In genomic region chr13:37109080-37109678, GRCh38 we compare ENCODE assay signal across 7 cellular contexts. TPM values are rescaled to one million over a fixed set of nuclear protein-coding genes. Genes with fewer than 3 reads are reported as not detected.
DNase-seq lines count a peak whose midpoint lies in the region; ATAC-seq, FAIRE-seq and TF ChIP-seq lines count a peak whose summit lies in the region.

No MANE protein-coding gene starts in this region.

- no TSS peak for BruUV-seq in MCF 10A (replicated peaks; lab: Mats Ljungman, UMichigan)
- BruUV-seq in HepG2 (replicated peaks; lab: Mats Ljungman, UMichigan), result no TSS peak

- peak; percentile 34 for FAIRE-seq in HepG2 (lab: Jason Lieb, UNC)

- TF ChIP-seq POLR2A in HepG2 (IDR thresholded peaks at IDR 0.05; ENCODE audit: insufficient read depth in 1 of 2, low read depth in 2 of 2, low read length in 2 of 2), result no peak

- H3K36me3 ChIP-seq in HepG2 (replicated peaks in 1 of 2; ENCODE audit: control insufficient read depth in 1 of 2, insufficient read depth in 2 of 2, low read length in 2 of 2), result no peaks in the 10 kb centered on the region

- no peaks in the 10 kb centered on the region for H4K20me1 ChIP-seq in HepG2 (ENCODE audit: insufficient read depth, low read length)

- TF ChIP-seq EP300 in HepG2 (IDR thresholded peaks at IDR 0.05; ENCODE audit: low read depth in 2 of 2, low read length in 2 of 2) (no peak), HepG2 (CRISPR knock-in tag; IDR thresholded peaks at IDR 0.05; ENCODE audit: borderline replicate concordance) (no peak)

- POLR2A ChIA-PET in MCF 10A (lab: Yijun Ruan, JAX) (interaction anchor here (0.6 to 0.7 kb wide), 2 partner anchors 38 to 379 kb away, joined by 3 to 4 read pairs; no protein-coding TSS in a partner anchor), HepG2 (lab: Yijun Ruan, JAX) (no interaction called here)

- H3K27ac ChIP-seq in HepG2 (ENCODE audit: extremely low read length, insufficient read depth, low read length), result no peak overlapping the region

- in situ Hi-C loops in HepG2 (cut with HindIII; ENCODE audit: extremely low pct_ligation_motif_present, low pct_unique_long_range_greater_than_20kb), result loop anchor here (10.0 kb wide), 1 partner anchor 496 kb away; no protein-coding TSS in a partner anchor

- WGBS in HepG2 (ENCODE audit: low lambda C conversion rate), result 0% methylated on average over 1 of the region's 1 CpG

- no peak for TF ChIP-seq RAD21 in HepG2 (CRISPR knock-in tag; IDR thresholded peaks at IDR 0.05)

- intact Hi-C loops in MCF 10A (cut with micrococcal nuclease), result loop anchor here (1.0 to 2.0 kb wide), 2 partner anchors 34 to 493 kb away; no protein-coding TSS in a partner anchor
- intact Hi-C loops in HepG2 (cut with micrococcal nuclease; ENCODE audit: unreplicated experiment), result loop anchor here (1.0 kb wide), 2 partner anchors 493 to 499 kb away; no protein-coding TSS in a partner anchor

- H3K4me1 ChIP-seq in HepG2 (ENCODE audit: insufficient read depth, low read length), result no peaks in the 10 kb centered on the region

- H3K4me1 Mint-ChIP-seq in MCF 10A (ENCODE audit: insufficient read depth, unreplicated experiment), result peaks cover 19% of the 10 kb centered on the region

- H3K36me3 Mint-ChIP-seq in MCF 10A (ENCODE audit: insufficient read depth, unreplicated experiment), result no peaks in the 10 kb centered on the region

- no peaks in the 10 kb centered on the region for H3K27me3 Mint-ChIP-seq in MCF 10A (ENCODE audit: insufficient read depth, unreplicated experiment)

- no peak overlapping the region for H3K4me2 ChIP-seq in HepG2 (ENCODE audit: low read depth, low read length)

- no peak overlapping the region for H3K9ac ChIP-seq in HepG2 (ENCODE audit: insufficient read depth, low read depth, low read length)

- H3K9me3 Mint-ChIP-seq in MCF 10A (ENCODE audit: unreplicated experiment), result no peaks in the 10 kb centered on the region

- TF ChIP-seq CTCF in GM12865 (IDR thresholded peaks at IDR 0.05; ENCODE audit: insufficient read depth, low read depth, low read length, missing control alignments) (peak; percentile 35), MCF 10A (IDR thresholded peaks at IDR 0.05; ENCODE audit: unreplicated experiment) (peak; percentile 74), HepG2 (CRISPR knock-in tag; IDR thresholded peaks at IDR 0.05) (peak; percentile 54)

- H3K4me3 ChIP-seq in GM12865 (ENCODE audit: low read depth, low read length), result no peak overlapping the region
- H3K4me3 ChIP-seq in HepG2 (replicated peaks in 1 of 3; ENCODE audit: insufficient read depth in 1 of 3, low read depth in 2 of 3, low read length in 3 of 3), result no peak overlapping the region

- DNase-seq in GM12865 (ENCODE audit: low read depth) (peak; percentile 11), NCI-H1092 treated with DMSO at 0.1 percent for 48 hours (lab: John Stamatoyannopoulos, UW) (peak; percentile 28), MCF 10A (ENCODE audit: unreplicated experiment) (peak; percentile 55), HepG2 (ENCODE audit: low spot score) (peak; percentile 3)

- H3K9me3 ChIP-seq in HepG2 (ENCODE audit: low read length), result no peaks in the 10 kb centered on the region

- no peaks in the 10 kb centered on the region for H3K79me2 ChIP-seq in HepG2 (ENCODE audit: insufficient read depth, low read length)

- no peak overlapping the region for H3K4me3 Mint-ChIP-seq in MCF 10A (ENCODE audit: unreplicated experiment)

- ATAC-seq in HepG2 (no peak), HG03520 (IDR thresholded peaks at IDR 0.05; ENCODE audit: unreplicated experiment) (no peak), GM19324 (IDR thresholded peaks at IDR 0.05; ENCODE audit: low FRiP score, unreplicated experiment) (no peak), GM21360 (IDR thresholded peaks at IDR 0.05; ENCODE audit: unreplicated experiment) (no peak)

- no peak overlapping the region for H3K27ac Mint-ChIP-seq in MCF 10A (ENCODE audit: low read depth, unreplicated experiment)

- H2AFZ ChIP-seq in HepG2 (ENCODE audit: low read length), result no peak overlapping the region

- H3K27me3 ChIP-seq in HepG2 (ENCODE audit: control insufficient read depth in 1 of 2, insufficient read depth in 2 of 2, low read length in 2 of 2), result peaks cover 5 to 6% of the 10 kb centered on the region in 2 experiments; a peak in 3 of 5 replicates

- CTCF ChIA-PET in MCF 10A (lab: Yijun Ruan, JAX) (interaction anchor here (1.1 to 9.8 kb wide), 6 partner anchors 14 to 526 kb away, joined by 3 to 103 read pairs (median 4); partner anchors contain the start of gene POSTN), HepG2 (lab: Yijun Ruan, JAX; ENCODE audit: low intra/inter-chr PET ratio, low total read pairs) (interaction anchor here (0.9 kb wide), 1 partner anchor 494 kb away, joined by 3 read pairs; no protein-coding TSS in a partner anchor)

TF ChIP-seq in HepG2, 621 proteins besides CTCF, POLR2A, EP300 and RAD21:
- no peak for TF ChIP-seq NCOA1 (CRISPR knock-in tag; IDR thresholded peaks at IDR 0.05)
- peak; percentile 37; the same call in 1 of the 2 replicates for TF ChIP-seq SMC3 (IDR thresholded peaks at IDR 0.05; ENCODE audit: low read length)
- no peak for TF ChIP-seq ZNF652 (CRISPR knock-in tag; IDR thresholded peaks at IDR 0.05; ENCODE audit: borderline replicate concordance, low read depth)
- peak; percentile 62 for TF ChIP-seq STAG1 (CRISPR knock-in tag; IDR thresholded peaks at IDR 0.05)
TF ChIP-seq in HepG2: peak in this region for 2.

RNA-seq across cellular contexts. Expression of gene CSNK1A1L, which starts 3.7 kb away (rescaled TPM):
- total RNA-seq in MCF 10A (2022) (not detected in 2 replicates), HepG2 (2016; rRNA removed; fragmentation: Illumina TruSeq; extraction: Trizol) (not detected in 2 replicates)
- not detected in 2 replicates for total RNA-seq in HepG2 (2016; cell fraction: cytosol; rRNA removed; fragmentation: Illumina TruSeq; extraction: Trizol; ENCODE audit: low read depth)
- not detected in 2 replicates for total RNA-seq in HepG2 (2016; cell fraction: insoluble cytoplasmic fraction; rRNA removed; fragmentation: Illumina TruSeq; extraction: Trizol)
- total RNA-seq in HepG2 (2016; cell fraction: membrane; rRNA removed; fragmentation: Illumina TruSeq; extraction: Trizol), result not detected in 2 replicates
- total RNA-seq in HepG2 (2016; cell fraction: nucleus; rRNA removed; fragmentation: Illumina TruSeq; extraction: Trizol), result not detected in 2 replicates
- not detected in 2 replicates for polyA plus RNA-seq in HepG2 (2011; rRNA removed)
- not detected in 2 replicates for polyA plus RNA-seq in HepG2 (2011; cell fraction: cytosol; rRNA removed)
- not detected in 2 replicates for polyA plus RNA-seq in HepG2 (2011; cell fraction: nucleus; rRNA removed)
- polyA plus RNA-seq in HepG2 (2012), result not detected in 2 replicates
- polyA plus RNA-seq in HepG2 (2016; cell fraction: cytosol; fragmentation: Illumina TruSeq; extraction: Trizol; ENCODE audit: low read depth), result not detected in 2 replicates
- not detected in 2 replicates for polyA plus RNA-seq in HepG2 (2016; cell fraction: insoluble cytoplasmic fraction; fragmentation: Illumina TruSeq; extraction: Trizol; ENCODE audit: low read depth)
- not detected in 2 replicates for polyA plus RNA-seq in HepG2 (2016; cell fraction: membrane; fragmentation: Illumina TruSeq; extraction: Trizol; ENCODE audit: low read depth)
- not detected in 2 replicates for polyA plus RNA-seq in HepG2 (2016; cell fraction: nucleus; fragmentation: Illumina TruSeq; extraction: Trizol; ENCODE audit: insufficient read depth, low read depth)
- not detected in 2 replicates for polyA minus RNA-seq in HepG2 (2011; rRNA and poly(A)+ RNA removed; ENCODE audit: low replicate concordance)
- not detected in 2 replicates for polyA minus RNA-seq in HepG2 (2011; cell fraction: cytosol; rRNA and poly(A)+ RNA removed)
- polyA minus RNA-seq in HepG2 (2011; cell fraction: nucleus; rRNA and poly(A)+ RNA removed), result not detected in 2 replicates

RNA-seq across cellular contexts. Expression of gene SUPT20H, which starts 49.7 kb away (rescaled TPM):
- total RNA-seq in MCF 10A (2022) (86.8 and 90.3 TPM in 2 replicates), HepG2 (2016; rRNA removed; fragmentation: Illumina TruSeq; extraction: Trizol) (33.9 and 35.0 TPM in 2 replicates)
- 21.9 and 24.9 TPM in 2 replicates for total RNA-seq in HepG2 (2016; cell fraction: cytosol; rRNA removed; fragmentation: Illumina TruSeq; extraction: Trizol; ENCODE audit: low read depth)
- total RNA-seq in HepG2 (2016; cell fraction: insoluble cytoplasmic fraction; rRNA removed; fragmentation: Illumina TruSeq; extraction: Trizol), result 34.1 and 34.7 TPM in 2 replicates
- 32.8 and 34.4 TPM in 2 replicates for total RNA-seq in HepG2 (2016; cell fraction: membrane; rRNA removed; fragmentation: Illumina TruSeq; extraction: Trizol)
- total RNA-seq in HepG2 (2016; cell fraction: nucleus; rRNA removed; fragmentation: Illumina TruSeq; extraction: Trizol), result 67.4 and 70.1 TPM in 2 replicates
- polyA plus RNA-seq in HepG2 (2011; rRNA removed), result 52.1 and 63.6 TPM in 2 replicates
- 26.4 and 30.4 TPM in 2 replicates for polyA plus RNA-seq in HepG2 (2011; cell fraction: cytosol; rRNA removed)
- polyA plus RNA-seq in HepG2 (2011; cell fraction: nucleus; rRNA removed), result 65.9 and 69.3 TPM in 2 replicates
- 24.2 and 31.8 TPM in 2 replicates for polyA plus RNA-seq in HepG2 (2012)
- 9.6 and 10.8 TPM in 2 replicates for polyA plus RNA-seq in HepG2 (2016; cell fraction: cytosol; fragmentation: Illumina TruSeq; extraction: Trizol; ENCODE audit: low read depth)
- 40.7 and 43.9 TPM in 2 replicates for polyA plus RNA-seq in HepG2 (2016; cell fraction: insoluble cytoplasmic fraction; fragmentation: Illumina TruSeq; extraction: Trizol; ENCODE audit: low read depth)
- 18.8 and 21.7 TPM in 2 replicates for polyA plus RNA-seq in HepG2 (2016; cell fraction: membrane; fragmentation: Illumina TruSeq; extraction: Trizol; ENCODE audit: low read depth)
- polyA plus RNA-seq in HepG2 (2016; cell fraction: nucleus; fragmentation: Illumina TruSeq; extraction: Trizol; ENCODE audit: insufficient read depth, low read depth), result 73.4 and 78.0 TPM in 2 replicates
- 19.3 and 30.9 TPM in 2 replicates for polyA minus RNA-seq in HepG2 (2011; rRNA and poly(A)+ RNA removed; ENCODE audit: low replicate concordance)
- 14.4 and 20.3 TPM in 2 replicates for polyA minus RNA-seq in HepG2 (2011; cell fraction: cytosol; rRNA and poly(A)+ RNA removed)
- 154 and 170 TPM in 2 replicates for polyA minus RNA-seq in HepG2 (2011; cell fraction: nucleus; rRNA and poly(A)+ RNA removed)

Comparison
In these comparisons a context has a peak if more than half of its experiments do, and no peak if none do; other contexts are left out.
1. DNase-seq: peak in every context shown above with its lines; median percentile 55 in MCF 10A; 28 in NCI-H1092 treated with DMSO at 0.1 percent for 48 hours; 11 in GM12865; 3 in HepG2.